Comparison of ENCODE assay signal across 18 cellular contexts in genomic region chr11:8387693-8388092, GRCh38.
DNase-seq lines count a peak whose midpoint lies in the region; ATAC-seq and TF ChIP-seq lines count a peak whose summit lies in the region.
"Had no signal": no experiment of that assay in that cellular context is flagged by ENCODE, and none has a peak within 500 bp of the region (broad histone marks: within the 10 kb centered on the region; RNA-seq: fewer than 3 reads in every experiment).

No MANE protein-coding gene starts in this region.

- no peaks in the 10 kb centered on the region for H3K36me3 Mint-ChIP-seq in activated CD4-positive, alpha-beta T cell treated with anti-CD3 and anti-CD28 coated beads, Interleukin-2, amount 10 ng/mL, durations not matched to agents 24 days and 14 days (ENCODE audit: low read depth)
- H3K36me3 Mint-ChIP-seq in activated CD4-positive, alpha-beta T cell treated with anti-CD3 and anti-CD28 coated beads for 36 hours (ENCODE audit: low read depth) = no peaks in the 10 kb centered on the region
- H3K36me3 Mint-ChIP-seq: CD8-positive, alpha-beta T cell had no signal

- CTCF ChIA-PET in activated CD4-positive, alpha-beta T cell treated with anti-CD3 and anti-CD28 coated beads for 36 hours (lab: Charles Lee) = interaction anchor here (0.7 kb wide), 1 partner anchor 354 kb away, joined by 3 read pairs; no protein-coding TSS in a partner anchor

- H3K9me3 ChIP-seq in esophagus muscularis mucosa = no peaks in the 10 kb centered on the region
- H3K9me3 ChIP-seq in stomach smooth muscle (ENCODE audit: control insufficient read depth in 2 of 2, low read length in 2 of 2) = no peaks in the 10 kb centered on the region
- H3K9me3 ChIP-seq in BE2C = no peaks in the 10 kb centered on the region
- H3K9me3 ChIP-seq: Caco-2 had no signal

- DNase-seq in activated CD4-positive, alpha-beta T cell treated with anti-CD3 and anti-CD28 coated beads, Interleukin-2, amount 10 ng/mL, durations not matched to agents 24 days and 14 days = peak; percentile 10
- DNase-seq in activated CD4-positive, alpha-beta T cell treated with anti-CD3 and anti-CD28 coated beads for 36 hours = no peak
- peak; percentile 70 for DNase-seq in esophagus muscularis mucosa (ENCODE audit: extremely low spot score)
- DNase-seq in NCI-H1048 (lab: John Stamatoyannopoulos, UW) = no peak
- DNase-seq in BE2C = no peak
- DNase-seq in H4 (ENCODE audit: low spot score) = no peak
- DNase-seq: ACHN; AML-193; C1 segment of cervical spinal cord; Caco-2; CD8-positive, alpha-beta T cell; DMS153; DND-41; GOT3; H9 had no signal

- no peak overlapping the region for H3K9ac ChIP-seq in stomach smooth muscle (ENCODE audit: low read length in 2 of 2)

- H3K4me3 ChIP-seq in esophagus muscularis mucosa (no peak overlapping the region), stomach smooth muscle (ENCODE audit: low read length in 2 of 2) (no peak overlapping the region), BE2C (ENCODE audit: low read depth, low read length) (no peak overlapping the region)

- H3K4me3 Mint-ChIP-seq in activated CD4-positive, alpha-beta T cell treated with anti-CD3 and anti-CD28 coated beads, Interleukin-2, amount 10 ng/mL, durations not matched to agents 24 days and 14 days = no peak overlapping the region
- no peak overlapping the region for H3K4me3 Mint-ChIP-seq in activated CD4-positive, alpha-beta T cell treated with anti-CD3 and anti-CD28 coated beads for 36 hours
- H3K4me3 Mint-ChIP-seq: CD8-positive, alpha-beta T cell; H9 had no signal

- H3K27ac ChIP-seq in esophagus muscularis mucosa (replicated peaks in 1 of 4) (no peak overlapping the region), stomach smooth muscle (ENCODE audit: low read length) (peak overlapping the region; percentile 88)
- H3K27ac ChIP-seq: 22Rv1 had no signal

- no peak for TF ChIP-seq EP300 in esophagus muscularis mucosa (IDR thresholded peaks at IDR 0.05)

- H3K27me3 Mint-ChIP-seq in activated CD4-positive, alpha-beta T cell treated with anti-CD3 and anti-CD28 coated beads, Interleukin-2, amount 10 ng/mL, durations not matched to agents 24 days and 14 days = no peaks in the 10 kb centered on the region
- no peaks in the 10 kb centered on the region for H3K27me3 Mint-ChIP-seq in activated CD4-positive, alpha-beta T cell treated with anti-CD3 and anti-CD28 coated beads for 36 hours

- intact Hi-C loops in activated CD4-positive, alpha-beta T cell treated with anti-CD3 and anti-CD28 coated beads, Interleukin-2, amount 10 ng/mL, durations not matched to agents 24 days and 14 days (cut with micrococcal nuclease) = no loop called here
- intact Hi-C loops in activated CD4-positive, alpha-beta T cell treated with anti-CD3 and anti-CD28 coated beads for 36 hours (cut with DNase I, micrococcal nuclease) = no loop called here
- intact Hi-C loops in esophagus muscularis mucosa (cut with DNase I) = no loop called here

- no peaks in the 10 kb centered on the region for H3K9me3 Mint-ChIP-seq in activated CD4-positive, alpha-beta T cell treated with anti-CD3 and anti-CD28 coated beads, Interleukin-2, amount 10 ng/mL, durations not matched to agents 24 days and 14 days
- H3K9me3 Mint-ChIP-seq in activated CD4-positive, alpha-beta T cell treated with anti-CD3 and anti-CD28 coated beads for 36 hours (ENCODE audit: low read depth) = no peaks in the 10 kb centered on the region
- H3K9me3 Mint-ChIP-seq: CD8-positive, alpha-beta T cell; H9 had no signal

- WGBS in esophagus muscularis mucosa = 98% methylated on average over 5 of the region's 5 CpGs

- TF ChIP-seq POLR2A in esophagus muscularis mucosa (IDR thresholded peaks at IDR 0.05; ENCODE audit: low read depth) = no peak

- TF ChIP-seq CTCF in esophagus muscularis mucosa (IDR thresholded peaks at IDR 0.05) (no peak), BE2C (IDR thresholded peaks at IDR 0.05; ENCODE audit: low read depth, low read length) (no peak)

- no peak for ATAC-seq in activated CD4-positive, alpha-beta T cell treated with anti-CD3 and anti-CD28 coated beads for 36 hours
- ATAC-seq: CD8-positive, alpha-beta T cell; HCT116 had no signal

- POLR2A ChIA-PET in activated CD4-positive, alpha-beta T cell treated with anti-CD3 and anti-CD28 coated beads for 36 hours (lab: Charles Lee) = no interaction called here

- no peaks in the 10 kb centered on the region for H3K4me1 Mint-ChIP-seq in activated CD4-positive, alpha-beta T cell treated with anti-CD3 and anti-CD28 coated beads, Interleukin-2, amount 10 ng/mL, durations not matched to agents 24 days and 14 days
- no peaks in the 10 kb centered on the region for H3K4me1 Mint-ChIP-seq in activated CD4-positive, alpha-beta T cell treated with anti-CD3 and anti-CD28 coated beads for 36 hours

- H3K27ac Mint-ChIP-seq in activated CD4-positive, alpha-beta T cell treated with anti-CD3 and anti-CD28 coated beads, Interleukin-2, amount 10 ng/mL, durations not matched to agents 24 days and 14 days = no peak overlapping the region
- no peak overlapping the region for H3K27ac Mint-ChIP-seq in activated CD4-positive, alpha-beta T cell treated with anti-CD3 and anti-CD28 coated beads for 36 hours
- H3K27ac Mint-ChIP-seq: CD8-positive, alpha-beta T cell; H9 had no signal

- no peaks in the 10 kb centered on the region for H3K36me3 ChIP-seq in esophagus muscularis mucosa
- H3K36me3 ChIP-seq in stomach smooth muscle (ENCODE audit: control insufficient read depth in 2 of 2, insufficient read depth in 2 of 2, low read length in 2 of 2) = no peaks in the 10 kb centered on the region
- H3K36me3 ChIP-seq in BE2C = no peaks in the 10 kb centered on the region

- H3K27me3 ChIP-seq in esophagus muscularis mucosa (no peaks in the 10 kb centered on the region), stomach smooth muscle (ENCODE audit: control insufficient read depth in 1 of 2, insufficient read depth in 2 of 2, low read length in 2 of 2) (no peaks in the 10 kb centered on the region), BE2C (no peaks in the 10 kb centered on the region)

- H3K4me1 ChIP-seq in esophagus muscularis mucosa (peaks cover 0 to 18% (median 18%) of the 10 kb centered on the region in 4 donors), stomach smooth muscle (ENCODE audit: control insufficient read depth, insufficient read depth, low read length) (peaks cover 22% of the 10 kb centered on the region), BE2C (no peaks in the 10 kb centered on the region)

Comparison
In these comparisons a context has a peak if more than half of its experiments do, and no peak if none do; other contexts are left out.
1. DNase-seq: peak in activated CD4-positive, alpha-beta T cell treated with anti-CD3 and anti-CD28 coated beads, Interleukin-2, amount 10 ng/mL, durations not matched to agents 24 days and 14 days (single experiment) and esophagus muscularis mucosa (single experiment); none in activated CD4-positive, alpha-beta T cell treated with anti-CD3 and anti-CD28 coated beads for 36 hours (single experiment), NCI-H1048 (single experiment), BE2C (single experiment) and H4 (single experiment).